Comparison of ENCODE assay signal across 8 cellular contexts in the genomic region with DNA sequence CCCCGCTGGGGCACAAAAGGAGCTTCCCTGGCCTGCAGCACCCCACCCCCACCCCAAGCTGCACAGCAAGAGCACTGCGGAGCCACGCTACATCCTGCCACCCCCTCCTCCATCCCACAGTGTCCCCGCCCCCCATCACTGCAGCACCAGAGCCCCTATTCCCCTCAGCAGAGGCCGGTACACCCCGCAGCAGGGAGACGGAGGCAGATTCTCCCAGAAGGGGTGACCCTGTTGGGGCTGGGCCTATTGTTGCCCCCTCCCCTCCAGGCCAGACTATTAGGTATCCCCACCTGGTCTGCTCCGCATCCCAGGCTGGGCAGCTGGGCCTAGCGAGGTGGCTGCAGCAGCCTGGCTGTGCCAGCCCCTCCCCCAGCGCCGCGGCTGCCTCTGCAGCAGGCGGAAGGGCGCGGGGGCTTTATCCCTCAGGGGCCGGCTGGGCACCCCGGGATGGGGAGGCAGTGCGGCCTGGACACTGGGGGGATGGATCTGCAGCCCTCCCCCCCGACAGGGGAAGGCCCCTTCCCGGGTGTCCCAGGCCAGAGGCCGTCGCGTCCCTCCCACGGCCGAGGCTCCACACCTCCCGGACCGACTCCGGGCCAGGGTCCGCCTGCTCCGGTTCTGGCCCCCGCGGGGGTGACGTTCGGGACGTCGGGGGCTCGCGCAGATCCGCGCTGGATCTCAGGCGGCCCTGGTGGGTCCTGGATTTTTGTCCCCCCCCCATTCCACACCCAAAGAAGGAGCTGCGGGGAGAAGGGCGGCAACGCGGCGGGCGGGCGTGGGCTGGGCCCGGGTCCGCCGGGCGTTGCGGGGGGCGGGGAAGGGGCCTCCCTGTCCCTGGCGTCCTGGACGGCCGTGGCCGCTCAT. TPM values are rescaled to one million over a fixed set of nuclear protein-coding genes. Genes with fewer than 3 reads are reported as not detected.
DNase-seq lines count a peak whose midpoint lies in the region; ATAC-seq, FAIRE-seq and TF ChIP-seq lines count a peak whose summit lies in the region.

No MANE protein-coding gene starts in this region.

- peaks cover 31% of the 10 kb centered on the region for H3K27me3 Mint-ChIP-seq in activated CD4-positive, alpha-beta memory T cell treated with anti-CD3 and anti-CD28 coated beads, Interleukin-2, amount 10 ng/mL, durations not matched to agents 7 days and 5 days

- H3K4me3 ChIP-seq in HEK293 (ENCODE audit: low read depth, low read length), result peak overlapping the region; percentile 75
- peak overlapping the region; percentile 49; the same call in 1 of the 2 replicates for H3K4me3 ChIP-seq in iPS DF 6.9 (ENCODE audit: low read length)
- H3K4me3 ChIP-seq in small intestine (ENCODE audit: low read depth in 1 of 2, low read length in 2 of 2), result peak overlapping the region; percentile 39 to 76

- ATAC-seq in GM18907 (IDR thresholded peaks at IDR 0.05; ENCODE audit: unreplicated experiment) (no peak), HG02759 (IDR thresholded peaks at IDR 0.05; ENCODE audit: unreplicated experiment) (no peak)

- no CpG with 5 or more reads among the region's 58 CpGs for WGBS in iPS DF 6.9 (ENCODE audit: insufficient coverage, insufficient read length)
- 6 to 13% (median 8%) methylated on average over 27 to 58 of the region's 58 CpGs for WGBS in small intestine, 3 donors

- no peak for DNase-seq in activated CD4-positive, alpha-beta memory T cell treated with anti-CD3 and anti-CD28 coated beads, Interleukin-2, amount 10 ng/mL, durations not matched to agents 7 days and 5 days
- DNase-seq in iPS DF 6.9 (ENCODE audit: low read depth, low spot score), result no peak
- no peak for DNase-seq in small intestine
- no peak for DNase-seq in SHP77 treated with DMSO at 0.1 percent for 48 hours (lab: John Stamatoyannopoulos, UW)
- DNase-seq in urothelium cell line (ENCODE audit: low spot score), result no peak

- POLR2A ChIA-PET in HEK293 (lab: Yijun Ruan, JAX), result interaction anchor here (0.6 kb wide), 1 partner anchor 13 kb away, joined by 4 read pairs; no protein-coding TSS in a partner anchor
- POLR2A ChIA-PET in activated CD4-positive, alpha-beta memory T cell treated with anti-CD3 and anti-CD28 coated beads, Interleukin-2, amount 10 ng/mL, durations not matched to agents 7 days and 5 days (lab: Charles Lee), result no interaction called here

- peak overlapping the region; percentile 53 for H3K4me3 Mint-ChIP-seq in activated CD4-positive, alpha-beta memory T cell treated with anti-CD3 and anti-CD28 coated beads, Interleukin-2, amount 10 ng/mL, durations not matched to agents 7 days and 5 days

- FAIRE-seq in small intestine (lab: Jason Lieb, UNC) (no peak), urothelium cell line (lab: Jason Lieb, UNC) (no peak)

- peaks cover 11% of the 10 kb centered on the region for H3K4me1 Mint-ChIP-seq in activated CD4-positive, alpha-beta memory T cell treated with anti-CD3 and anti-CD28 coated beads, Interleukin-2, amount 10 ng/mL, durations not matched to agents 7 days and 5 days

- no peak overlapping the region for H3K27ac Mint-ChIP-seq in activated CD4-positive, alpha-beta memory T cell treated with anti-CD3 and anti-CD28 coated beads, Interleukin-2, amount 10 ng/mL, durations not matched to agents 7 days and 5 days

- no peaks in the 10 kb centered on the region for H3K9me3 Mint-ChIP-seq in activated CD4-positive, alpha-beta memory T cell treated with anti-CD3 and anti-CD28 coated beads, Interleukin-2, amount 10 ng/mL, durations not matched to agents 7 days and 5 days

- H3K36me3 ChIP-seq in HEK293 (ENCODE audit: control insufficient read depth in 2 of 2, insufficient read depth in 1 of 2, low read length in 2 of 2) (peaks cover 0 to 6% of the 10 kb centered on the region in 2 experiments; a peak in 1 of 3 replicates), iPS DF 6.9 (ENCODE audit: control insufficient read depth, insufficient read depth, low read length) (no peaks in the 10 kb centered on the region), small intestine (ENCODE audit: control insufficient read depth in 2 of 2, insufficient read depth in 2 of 2, low read length in 2 of 2) (no peaks in the 10 kb centered on the region)

- H3K27ac ChIP-seq in HEK293 (ENCODE audit: extremely low read depth, low read depth, low read length) (no peak overlapping the region; the same call in 1 of the 2 replicates), iPS DF 6.9 (ENCODE audit: low read length) (no peak overlapping the region), small intestine (ENCODE audit: low read depth in 1 of 2, low read length in 1 of 2) (peak overlapping the region in 1 of 2 donors; percentile 4)

- CTCF ChIA-PET in HEK293 (lab: Yijun Ruan, JAX), result interaction anchor here (1.3 kb wide), 1 partner anchor 24 kb away, joined by 4 read pairs; no protein-coding TSS in a partner anchor
- CTCF ChIA-PET in activated CD4-positive, alpha-beta memory T cell treated with anti-CD3 and anti-CD28 coated beads, Interleukin-2, amount 10 ng/mL, durations not matched to agents 7 days and 5 days (lab: Charles Lee), result no interaction called here

- peaks cover 17% of the 10 kb centered on the region for H3K27me3 ChIP-seq in iPS DF 6.9 (ENCODE audit: control insufficient read depth, insufficient read depth, low read length)
- H3K27me3 ChIP-seq in small intestine (ENCODE audit: control insufficient read depth in 2 of 2, insufficient read depth in 2 of 2, low read length in 2 of 2), result no peaks in the 10 kb centered on the region

- H3K36me3 Mint-ChIP-seq in activated CD4-positive, alpha-beta memory T cell treated with anti-CD3 and anti-CD28 coated beads, Interleukin-2, amount 10 ng/mL, durations not matched to agents 7 days and 5 days (ENCODE audit: low read depth), result no peaks in the 10 kb centered on the region

- H3K4me1 ChIP-seq in HEK293 (ENCODE audit: control insufficient read depth, insufficient read depth, low read length), result no peaks in the 10 kb centered on the region; the same call in 1 of the 2 replicates
- H3K4me1 ChIP-seq in iPS DF 6.9 (ENCODE audit: control insufficient read depth, insufficient read depth, low read length), result peaks cover 22% of the 10 kb centered on the region
- peaks cover 0 to 2% of the 10 kb centered on the region in 2 donors for H3K4me1 ChIP-seq in small intestine (ENCODE audit: control insufficient read depth in 2 of 2, insufficient read depth in 1 of 2, low read depth in 1 of 2, low read length in 1 of 2)

- H3K9me3 ChIP-seq in HEK293 (ENCODE audit: control insufficient read depth, insufficient read depth, low read depth, low read length), result no peaks in the 10 kb centered on the region
- H3K9me3 ChIP-seq in iPS DF 6.9 (ENCODE audit: control insufficient read depth, insufficient read depth, low read length), result no peaks in the 10 kb centered on the region
- H3K9me3 ChIP-seq in small intestine (ENCODE audit: control insufficient read depth, low read depth), result no peaks in the 10 kb centered on the region

- TF ChIP-seq CTCF in HEK293 (tag by site-specific recombination; IDR thresholded peaks at IDR 0.05), result no peak

TF ChIP-seq in HEK293, 187 proteins besides CTCF, POLR2A, EP300 and RAD21 (continues in another document):
- peak; percentile 35; the same call in 1 of the 2 replicates for TF ChIP-seq KLF16 (tag by site-specific recombination; IDR thresholded peaks at IDR 0.05)
- no peak for TF ChIP-seq OSR2 (tag by site-specific recombination; IDR thresholded peaks at IDR 0.05)
- TF ChIP-seq, protein P1, sequence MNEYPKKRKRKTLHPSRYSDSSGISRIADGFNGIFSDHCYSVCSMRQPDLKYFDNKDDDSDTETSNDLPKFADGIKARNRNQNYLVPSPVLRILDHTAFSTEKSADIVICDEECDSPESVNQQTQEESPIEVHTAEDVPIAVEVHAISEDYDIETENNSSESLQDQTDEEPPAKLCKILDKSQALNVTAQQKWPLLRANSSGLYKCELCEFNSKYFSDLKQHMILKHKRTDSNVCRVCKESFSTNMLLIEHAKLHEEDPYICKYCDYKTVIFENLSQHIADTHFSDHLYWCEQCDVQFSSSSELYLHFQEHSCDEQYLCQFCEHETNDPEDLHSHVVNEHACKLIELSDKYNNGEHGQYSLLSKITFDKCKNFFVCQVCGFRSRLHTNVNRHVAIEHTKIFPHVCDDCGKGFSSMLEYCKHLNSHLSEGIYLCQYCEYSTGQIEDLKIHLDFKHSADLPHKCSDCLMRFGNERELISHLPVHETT (tag by site-specific recombination; IDR thresholded peaks at IDR 0.05), result no peak
- TF ChIP-seq ZNF621 (tag by site-specific recombination; IDR thresholded peaks at IDR 0.05), result no peak
- TF ChIP-seq MZF1 (tag by site-specific recombination; IDR thresholded peaks at IDR 0.05; ENCODE audit: borderline replicate concordance), result no peak
- peak; percentile 30; the same call in 1 of the 2 replicates for TF ChIP-seq ZBTB17 (tag by site-specific recombination; IDR thresholded peaks at IDR 0.05)
- TF ChIP-seq ZNF433 (tag by site-specific recombination; IDR thresholded peaks at IDR 0.05; ENCODE audit: low read depth), result no peak
- no peak for TF ChIP-seq FEZF1 (tag by site-specific recombination; IDR thresholded peaks at IDR 0.05)
- TF ChIP-seq KLF1 (tag by site-specific recombination; IDR thresholded peaks at IDR 0.05), result peak; percentile 29; the same call in 1 of the 2 replicates
- TF ChIP-seq HOXA7 (CRISPR knock-in tag; IDR thresholded peaks at IDR 0.05; ENCODE audit: borderline replicate concordance), result no peak
- TF ChIP-seq YY2 (tag by site-specific recombination; IDR thresholded peaks at IDR 0.05), result no peak
- TF ChIP-seq ZNF169 (tag by site-specific recombination; IDR thresholded peaks at IDR 0.05), result no peak
- TF ChIP-seq SALL2 (tag by site-specific recombination; IDR thresholded peaks at IDR 0.05; ENCODE audit: borderline replicate concordance), result no peak
- TF ChIP-seq ZNF660 (tag by site-specific recombination; IDR thresholded peaks at IDR 0.05), result no peak
- TF ChIP-seq ZBTB48 (tag by site-specific recombination; IDR thresholded peaks at IDR 0.05), result 0 out of 2 replicates have a peak, but pooled peaks have one; percentile 18
- TF ChIP-seq ZNF24 (tag by site-specific recombination; IDR thresholded peaks at IDR 0.05), result no peak

RNA-seq across cellular contexts. Expression of a gene that starts 0.9 kb away (rescaled TPM):
- 1 to 10 TPM; 2.6 to 2.7 TPM for total RNA-seq in activated CD4-positive, alpha-beta memory T cell treated with anti-CD3 and anti-CD28 coated beads, Interleukin-2, amount 10 ng/mL, durations not matched to agents 7 days and 5 days
- 1 to 10 TPM; 3.1 to 8.1 (median 6.0) TPM for polyA plus RNA-seq in small intestine

RNA-seq across cellular contexts. Expression of a gene that starts 14.0 kb away (rescaled TPM):
- total RNA-seq in activated CD4-positive, alpha-beta memory T cell treated with anti-CD3 and anti-CD28 coated beads, Interleukin-2, amount 10 ng/mL, durations not matched to agents 7 days and 5 days, result not detected
- not detected for polyA plus RNA-seq in small intestine

RNA-seq across cellular contexts. Expression of a gene that starts 27.0 kb away (rescaled TPM):
- total RNA-seq in activated CD4-positive, alpha-beta memory T cell treated with anti-CD3 and anti-CD28 coated beads, Interleukin-2, amount 10 ng/mL, durations not matched to agents 7 days and 5 days, result not detected
- polyA plus RNA-seq in small intestine, result under 1 TPM in 1 of 3 donors, not detected in 2; 0.07 TPM

RNA-seq across cellular contexts. Expression of a gene that starts 37.1 kb away (rescaled TPM):
- total RNA-seq in activated CD4-positive, alpha-beta memory T cell treated with anti-CD3 and anti-CD28 coated beads, Interleukin-2, amount 10 ng/mL, durations not matched to agents 7 days and 5 days, result not detected
- polyA plus RNA-seq in small intestine, result not detected

RNA-seq across cellular contexts. Expression of a gene that starts 50.8 kb away (rescaled TPM):
- total RNA-seq in activated CD4-positive, alpha-beta memory T cell treated with anti-CD3 and anti-CD28 coated beads, Interleukin-2, amount 10 ng/mL, durations not matched to agents 7 days and 5 days, result not detected
- not detected for polyA plus RNA-seq in small intestine
